Comparison of ENCODE assay signal across 1 cellular context in the genomic region with DNA sequence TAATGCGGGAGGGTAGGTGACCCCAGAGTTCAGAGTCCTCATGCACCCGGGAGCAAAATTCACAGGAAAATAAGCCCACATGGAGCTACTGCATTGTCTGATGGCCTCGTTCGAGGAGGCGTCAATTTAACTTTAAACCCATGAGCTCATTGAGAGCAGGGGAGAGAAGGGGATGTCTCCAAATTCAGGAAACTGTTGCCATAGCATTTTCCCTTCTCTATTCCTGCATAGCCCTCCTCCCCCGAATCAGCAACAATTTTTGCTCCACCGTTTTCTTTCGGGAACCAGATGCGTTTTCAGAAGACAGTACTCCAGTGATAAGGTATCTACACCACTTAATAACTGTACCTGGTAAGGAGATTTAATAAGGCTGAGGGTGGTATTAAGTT.
TF ChIP-seq lines count a peak whose summit lies in the region.

No MANE protein-coding gene starts in this region.

TF ChIP-seq in GM12878, 131 proteins besides CTCF, POLR2A, EP300 and RAD21:
- no peak for TF ChIP-seq CEBPB (IDR thresholded peaks at IDR 0.05; ENCODE audit: borderline replicate concordance in 1 of 2, low read depth in 2 of 2, low read length in 2 of 2)
- TF ChIP-seq BMI1 (IDR thresholded peaks at IDR 0.05; ENCODE audit: borderline replicate concordance) = no peak
- no peak for TF ChIP-seq CREB1 (IDR thresholded peaks at IDR 0.05; ENCODE audit: low read depth)
- no peak for TF ChIP-seq CHD1 (IDR thresholded peaks at IDR 0.05; ENCODE audit: low read depth, low read length)
- no peak for TF ChIP-seq NBN (IDR thresholded peaks at IDR 0.05)
- TF ChIP-seq BCL11A (IDR thresholded peaks at IDR 0.05; ENCODE audit: low read depth, low read length) = no peak
- TF ChIP-seq, protein P1, sequence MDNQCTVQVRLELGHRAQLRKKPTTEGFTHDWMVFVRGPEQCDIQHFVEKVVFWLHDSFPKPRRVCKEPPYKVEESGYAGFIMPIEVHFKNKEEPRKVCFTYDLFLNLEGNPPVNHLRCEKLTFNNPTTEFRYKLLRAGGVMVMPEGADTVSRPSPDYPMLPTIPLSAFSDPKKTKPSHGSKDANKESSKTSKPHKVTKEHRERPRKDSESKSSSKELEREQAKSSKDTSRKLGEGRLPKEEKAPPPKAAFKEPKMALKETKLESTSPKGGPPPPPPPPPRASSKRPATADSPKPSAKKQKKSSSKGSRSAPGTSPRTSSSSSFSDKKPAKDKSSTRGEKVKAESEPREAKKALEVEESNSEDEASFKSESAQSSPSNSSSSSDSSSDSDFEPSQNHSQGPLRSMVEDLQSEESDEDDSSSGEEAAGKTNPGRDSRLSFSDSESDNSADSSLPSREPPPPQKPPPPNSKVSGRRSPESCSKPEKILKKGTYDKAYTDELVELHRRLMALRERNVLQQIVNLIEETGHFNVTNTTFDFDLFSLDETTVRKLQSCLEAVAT (IDR thresholded peaks at IDR 0.05) = no peak
- TF ChIP-seq NRF1 (conservative IDR thresholded peaks at IDR 0.05; ENCODE audit: low read depth, low read length) = no peak
- TF ChIP-seq ZBTB40 (IDR thresholded peaks at IDR 0.05; ENCODE audit: borderline replicate concordance) = no peak
- TF ChIP-seq KLF5 (IDR thresholded peaks at IDR 0.05; ENCODE audit: partially characterized antibody) = no peak
- no peak for TF ChIP-seq LARP7 (IDR thresholded peaks at IDR 0.05)
- TF ChIP-seq BHLHE40 (IDR thresholded peaks at IDR 0.05; ENCODE audit: borderline replicate concordance in 1 of 2, low read depth in 2 of 2, low read length in 1 of 2) = no peak
- TF ChIP-seq SMAD1 (IDR thresholded peaks at IDR 0.05; ENCODE audit: low read depth, partially characterized antibody) = no peak
- TF ChIP-seq ZNF217 (IDR thresholded peaks at IDR 0.05) = no peak
- no peak for TF ChIP-seq ZZZ3 (IDR thresholded peaks at IDR 0.05; ENCODE audit: control insufficient read depth, insufficient read length, low read depth)
- TF ChIP-seq, protein P2, sequence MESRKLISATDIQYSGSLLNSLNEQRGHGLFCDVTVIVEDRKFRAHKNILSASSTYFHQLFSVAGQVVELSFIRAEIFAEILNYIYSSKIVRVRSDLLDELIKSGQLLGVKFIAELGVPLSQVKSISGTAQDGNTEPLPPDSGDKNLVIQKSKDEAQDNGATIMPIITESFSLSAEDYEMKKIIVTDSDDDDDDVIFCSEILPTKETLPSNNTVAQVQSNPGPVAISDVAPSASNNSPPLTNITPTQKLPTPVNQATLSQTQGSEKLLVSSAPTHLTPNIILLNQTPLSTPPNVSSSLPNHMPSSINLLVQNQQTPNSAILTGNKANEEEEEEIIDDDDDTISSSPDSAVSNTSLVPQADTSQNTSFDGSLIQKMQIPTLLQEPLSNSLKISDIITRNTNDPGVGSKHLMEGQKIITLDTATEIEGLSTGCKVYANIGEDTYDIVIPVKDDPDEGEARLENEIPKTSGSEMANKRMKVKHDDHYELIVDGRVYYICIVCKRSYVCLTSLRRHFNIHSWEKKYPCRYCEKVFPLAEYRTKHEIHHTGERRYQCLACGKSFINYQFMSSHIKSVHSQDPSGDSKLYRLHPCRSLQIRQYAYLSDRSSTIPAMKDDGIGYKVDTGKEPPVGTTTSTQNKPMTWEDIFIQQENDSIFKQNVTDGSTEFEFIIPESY (IDR thresholded peaks at IDR 0.05) = no peak
- TF ChIP-seq FOXK2 (IDR thresholded peaks at IDR 0.05) = no peak
- no peak for TF ChIP-seq SMAD5 (IDR thresholded peaks at IDR 0.05; ENCODE audit: low read depth)
- TF ChIP-seq ATF7 (IDR thresholded peaks at IDR 0.05; ENCODE audit: low read depth) = no peak
- no peak for TF ChIP-seq NFXL1 (IDR thresholded peaks at IDR 0.05; ENCODE audit: borderline replicate concordance)
